In genomic region chr4:22672944-22673343, GRCh38 we compare ENCODE assay signal across 19 cellular contexts. TPM values are rescaled to one million over a fixed set of nuclear protein-coding genes. Genes with fewer than 3 reads are reported as not detected.
DNase-seq lines count a peak whose midpoint lies in the region; ATAC-seq and TF ChIP-seq lines count a peak whose summit lies in the region.
"Had no signal": no experiment of that assay in that cellular context is flagged by ENCODE, and none has a peak within 500 bp of the region (broad histone marks: within the 10 kb centered on the region; RNA-seq: fewer than 3 reads in every experiment).

No MANE protein-coding gene starts in this region.

- CTCF ChIA-PET in naive thymus-derived CD4-positive, alpha-beta T cell (lab: Charles Lee): interaction anchor here (0.9 to 1.2 kb wide), 3 partner anchors 11 to 265 kb away, joined by 3 read pairs; no protein-coding TSS in a partner anchor

- in situ Hi-C loops in KBM-7 (cut with MboI; ENCODE audit: low pct_unique_long_range_greater_than_20kb, low sequenced_read_pairs): no loop called here

- H3K27ac Mint-ChIP-seq in activated naive CD4-positive, alpha-beta T cell treated with anti-CD3 and anti-CD28 coated beads, Interleukin-2, amount 50 U/mL, for 24 hours: peak overlapping the region; percentile 53
- H3K27ac Mint-ChIP-seq in T-helper 2 cell treated with Interferon-gamma antibody and Interleukin-4, amounts not matched to agents 5 μg/mL and 100 μg/mL, for 36 hours: no peak overlapping the region
- peak overlapping the region in 8 of 9 donors; percentile 71 to 93 (median 88) for H3K27ac Mint-ChIP-seq in naive thymus-derived CD4-positive, alpha-beta T cell
- no peak overlapping the region for H3K27ac Mint-ChIP-seq in type B pancreatic cell
- H3K27ac Mint-ChIP-seq: IgD-negative memory B cell had no signal

- no peaks in the 10 kb centered on the region for H3K36me3 Mint-ChIP-seq in activated naive CD4-positive, alpha-beta T cell treated with anti-CD3 and anti-CD28 coated beads, Interleukin-2, amount 50 U/mL, for 24 hours
- H3K36me3 Mint-ChIP-seq in T-helper 2 cell treated with Interferon-gamma antibody and Interleukin-4, amounts not matched to agents 5 μg/mL and 100 μg/mL, for 36 hours (ENCODE audit: low read depth): peaks cover 2% of the 10 kb centered on the region
- peaks cover 0 to 2% (median 0%) of the 10 kb centered on the region in 5 donors for H3K36me3 Mint-ChIP-seq in naive thymus-derived CD4-positive, alpha-beta T cell
- no peaks in the 10 kb centered on the region for H3K36me3 Mint-ChIP-seq in type B pancreatic cell
- H3K36me3 Mint-ChIP-seq: IgD-negative memory B cell had no signal

- no peaks in the 10 kb centered on the region for H3K9me3 ChIP-seq in naive thymus-derived CD4-positive, alpha-beta T cell (ENCODE audit: control insufficient read depth in 2 of 3, low read length in 3 of 3)
- H3K9me3 ChIP-seq: Caco-2 had no signal

- POLR2A ChIA-PET in naive thymus-derived CD4-positive, alpha-beta T cell (lab: Charles Lee): interaction anchor here (1.3 kb wide), 1 partner anchor 156 kb away, joined by 3 read pairs; no protein-coding TSS in a partner anchor

- peaks cover 3% of the 10 kb centered on the region for H3K9me3 Mint-ChIP-seq in activated naive CD4-positive, alpha-beta T cell treated with anti-CD3 and anti-CD28 coated beads, Interleukin-2, amount 50 U/mL, for 24 hours
- no peaks in the 10 kb centered on the region for H3K9me3 Mint-ChIP-seq in T-helper 2 cell treated with Interferon-gamma antibody and Interleukin-4, amounts not matched to agents 5 μg/mL and 100 μg/mL, for 36 hours
- peaks cover 0 to 3% (median 0%) of the 10 kb centered on the region in 11 donors for H3K9me3 Mint-ChIP-seq in naive thymus-derived CD4-positive, alpha-beta T cell
- no peaks in the 10 kb centered on the region for H3K9me3 Mint-ChIP-seq in type B pancreatic cell

- no peak for TF ChIP-seq CTCF in type B pancreatic cell (conservative IDR thresholded peaks at IDR 0.05)

- no peaks in the 10 kb centered on the region for H3K27me3 ChIP-seq in naive thymus-derived CD4-positive, alpha-beta T cell (ENCODE audit: control insufficient read depth in 2 of 2, insufficient read depth in 2 of 2, low read length in 2 of 2)

- H3K4me3 Mint-ChIP-seq in activated naive CD4-positive, alpha-beta T cell treated with anti-CD3 and anti-CD28 coated beads, Interleukin-2, amount 50 U/mL, for 24 hours: peak overlapping the region; percentile 17
- peak overlapping the region; percentile 45 for H3K4me3 Mint-ChIP-seq in T-helper 2 cell treated with Interferon-gamma antibody and Interleukin-4, amounts not matched to agents 5 μg/mL and 100 μg/mL, for 36 hours
- H3K4me3 Mint-ChIP-seq in naive thymus-derived CD4-positive, alpha-beta T cell: peak overlapping the region; percentile 24 to 81 (median 70)
- no peak overlapping the region for H3K4me3 Mint-ChIP-seq in type B pancreatic cell
- H3K4me3 Mint-ChIP-seq: IgD-negative memory B cell had no signal

- no peaks in the 10 kb centered on the region for H3K27me3 Mint-ChIP-seq in activated naive CD4-positive, alpha-beta T cell treated with anti-CD3 and anti-CD28 coated beads, Interleukin-2, amount 50 U/mL, for 24 hours
- H3K27me3 Mint-ChIP-seq in T-helper 2 cell treated with Interferon-gamma antibody and Interleukin-4, amounts not matched to agents 5 μg/mL and 100 μg/mL, for 36 hours (ENCODE audit: low read depth): no peaks in the 10 kb centered on the region
- H3K27me3 Mint-ChIP-seq in naive thymus-derived CD4-positive, alpha-beta T cell: no peaks in the 10 kb centered on the region
- peaks cover 3% of the 10 kb centered on the region for H3K27me3 Mint-ChIP-seq in type B pancreatic cell
- H3K27me3 Mint-ChIP-seq: IgD-negative memory B cell had no signal

- peak overlapping the region; percentile 17 for H3K4me3 ChIP-seq in naive thymus-derived CD4-positive, alpha-beta T cell (ENCODE audit: low read length)

- H3K4me1 ChIP-seq in naive thymus-derived CD4-positive, alpha-beta T cell (ENCODE audit: control insufficient read depth in 2 of 2, insufficient read depth in 2 of 2, low read length in 2 of 2): peaks cover 0 to 66% of the 10 kb centered on the region in 2 donors

- intact Hi-C loops in naive thymus-derived CD4-positive, alpha-beta T cell (cut with micrococcal nuclease): loop anchor here (1.0 to 10.0 kb wide), 6 partner anchors 7 to 659 kb away; partner anchors contain the start of gene ADGRA3 (in 2 of the 2)

- DNase-seq in activated naive CD4-positive, alpha-beta T cell treated with anti-CD3 and anti-CD28 coated beads, Interleukin-2, amount 50 U/mL, for 16 hours: no peak
- DNase-seq in T-helper 2 cell treated with Interferon-gamma antibody and Interleukin-4, amounts not matched to agents 5 μg/mL and 100 μg/mL, for 36 hours (ENCODE audit: low spot score): no peak
- peak in 5 of 9 donors; percentile 10 to 28 (median 25) for DNase-seq in naive thymus-derived CD4-positive, alpha-beta T cell
- DNase-seq in NCI-H2227 (lab: John Stamatoyannopoulos, UW; ENCODE audit: unreplicated experiment) (no peak), type B pancreatic cell (ENCODE audit: extremely low spot score, unreplicated experiment) (no peak), KBM-7 (no peak)
- DNase-seq: Caco-2, DMS153, H7, NCI-H1417 treated with DMSO at 0.1 percent for 48 hours, NCI-H1930, NCI-H446 treated with DMSO at 0.1 percent for 48 hours, OCI-M1, SHP77 treated with DMSO at 0.1 percent for 48 hours had no signal

- peak overlapping the region; percentile 54 for H3K27ac ChIP-seq in naive thymus-derived CD4-positive, alpha-beta T cell (ENCODE audit: low read depth, low read length)
- H3K27ac ChIP-seq: C4-2B had no signal

- H3K36me3 ChIP-seq in naive thymus-derived CD4-positive, alpha-beta T cell (ENCODE audit: control insufficient read depth in 2 of 3, insufficient read depth in 3 of 3, low read length in 3 of 3): no peaks in the 10 kb centered on the region

- ATAC-seq in HG02938 (IDR thresholded peaks at IDR 0.05; ENCODE audit: unreplicated experiment): peak; percentile 45
- ATAC-seq in naive thymus-derived CD4-positive, alpha-beta T cell: peak; percentile 57

- H3K4me1 Mint-ChIP-seq in activated naive CD4-positive, alpha-beta T cell treated with anti-CD3 and anti-CD28 coated beads, Interleukin-2, amount 50 U/mL, for 24 hours: peaks cover 84% of the 10 kb centered on the region
- H3K4me1 Mint-ChIP-seq in T-helper 2 cell treated with Interferon-gamma antibody and Interleukin-4, amounts not matched to agents 5 μg/mL and 100 μg/mL, for 36 hours (ENCODE audit: low read depth): peaks cover 59% of the 10 kb centered on the region
- H3K4me1 Mint-ChIP-seq in naive thymus-derived CD4-positive, alpha-beta T cell: peaks cover 44 to 96% (median 87%) of the 10 kb centered on the region in 7 donors
- peaks cover 8% of the 10 kb centered on the region for H3K4me1 Mint-ChIP-seq in type B pancreatic cell (ENCODE audit: unreplicated experiment)

RNA-seq across cellular contexts. Expression of gene GBA3, which starts 19.8 kb away (rescaled TPM):
- not detected for total RNA-seq in naive thymus-derived CD4-positive, alpha-beta T cell
- polyA plus RNA-seq in naive thymus-derived CD4-positive, alpha-beta T cell: not detected
- total RNA-seq in type B pancreatic cell (ENCODE audit: low replicate concordance): 1.4 and 3.8 TPM in 2 replicates
- total RNA-seq: H7, RPMI7951 had no signal
- polyA plus RNA-seq: IgD-negative memory B cell had no signal

Comparison
In these comparisons a context has a peak if more than half of its experiments do, and no peak if none do; other contexts are left out.
1. H3K27ac Mint-ChIP-seq: peak in activated naive CD4-positive, alpha-beta T cell treated with anti-CD3 and anti-CD28 coated beads, Interleukin-2, amount 50 U/mL, for 24 hours (single experiment) and naive thymus-derived CD4-positive, alpha-beta T cell (8 of 9); none in T-helper 2 cell treated with Interferon-gamma antibody and Interleukin-4, amounts not matched to agents 5 μg/mL and 100 μg/mL, for 36 hours (single experiment) and type B pancreatic cell (single experiment).
2. DNase-seq: peak in naive thymus-derived CD4-positive, alpha-beta T cell (5 of 9); none in activated naive CD4-positive, alpha-beta T cell treated with anti-CD3 and anti-CD28 coated beads, Interleukin-2, amount 50 U/mL, for 16 hours (single experiment), T-helper 2 cell treated with Interferon-gamma antibody and Interleukin-4, amounts not matched to agents 5 μg/mL and 100 μg/mL, for 36 hours (single experiment), NCI-H2227 (single experiment), type B pancreatic cell (single experiment) and KBM-7 (single experiment).